Comparison of ENCODE assay signal across 17 cellular contexts in the genomic region with DNA sequence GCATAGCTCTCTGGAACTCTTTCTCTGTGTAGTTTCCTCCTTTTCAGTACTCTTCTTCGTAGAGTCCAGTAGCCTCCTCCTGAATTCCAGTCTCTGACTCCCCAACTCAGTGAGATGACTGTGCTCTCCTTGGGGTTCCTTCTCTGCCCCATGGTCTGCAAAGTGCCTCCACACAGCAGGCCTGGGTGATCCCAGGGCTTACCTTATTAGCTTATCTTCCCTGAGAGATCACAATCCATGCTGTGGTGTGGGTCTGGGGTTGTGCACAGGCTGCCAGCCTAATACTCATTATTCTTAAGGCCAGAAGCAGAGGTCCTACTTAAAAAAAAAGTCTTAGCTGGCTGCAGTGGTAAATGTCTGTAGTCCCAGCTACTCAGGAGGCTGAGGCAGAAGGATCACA. TPM values are rescaled to one million over a fixed set of nuclear protein-coding genes. Genes with fewer than 3 reads are reported as not detected.
DNase-seq lines count a peak whose midpoint lies in the region; ATAC-seq and TF ChIP-seq lines count a peak whose summit lies in the region.
"Had no signal": no experiment of that assay in that cellular context is flagged by ENCODE, and none has a peak within 500 bp of the region (broad histone marks: within the 10 kb centered on the region; RNA-seq: fewer than 3 reads in every experiment).

No MANE protein-coding gene starts in this region.

- no peak for TF ChIP-seq POLR2A in Peyer's patch (IDR thresholded peaks at IDR 0.05)

- H3K27me3 ChIP-seq in WERI-Rb-1 (ENCODE audit: insufficient read depth, low read depth, severe bottlenecking) (no peaks in the 10 kb centered on the region), Peyer's patch (no peaks in the 10 kb centered on the region)

- no peak for TF ChIP-seq CTCF in WERI-Rb-1 (IDR thresholded peaks at IDR 0.05; ENCODE audit: low read depth, low read length)
- TF ChIP-seq CTCF in nephron progenitor cell (IDR thresholded peaks at IDR 0.05) = no peak
- no peak for TF ChIP-seq CTCF in Peyer's patch (IDR thresholded peaks at IDR 0.05)

- DNase-seq in NCI-H82 (lab: John Stamatoyannopoulos, UW) (peak; percentile 58), NCI-H82 treated with DMSO at 0.1 percent for 48 hours (lab: John Stamatoyannopoulos, UW; ENCODE audit: unreplicated experiment) (no peak), WERI-Rb-1 (peak; percentile 25), nephron progenitor cell (no peak), Peyer's patch (no peak), NCI-H2196 (lab: John Stamatoyannopoulos, UW; ENCODE audit: unreplicated experiment) (no peak)
- DNase-seq: AML-193; CD4-positive, alpha-beta T cell; DMS153; DMS79; GDM1; H9 had no signal

- H3K9me3 ChIP-seq in WERI-Rb-1 (ENCODE audit: severe bottlenecking) (no peaks in the 10 kb centered on the region), Peyer's patch (no peaks in the 10 kb centered on the region)
- H3K9me3 ChIP-seq: A549 had no signal

- H3K4me3 ChIP-seq in WERI-Rb-1 (ENCODE audit: low read depth, low read length) (no peak overlapping the region), Peyer's patch (no peak overlapping the region)
- H3K4me3 ChIP-seq: A549 had no signal

- peaks cover 19% of the 10 kb centered on the region for H3K4me1 Mint-ChIP-seq in nephron progenitor cell

- peaks cover 0 to 20% (median 2%) of the 10 kb centered on the region in 4 donors for H3K4me1 ChIP-seq in Peyer's patch

- ATAC-seq in GM18519 (IDR thresholded peaks at IDR 0.05; ENCODE audit: low FRiP score, unreplicated experiment) = no peak
- ATAC-seq: A549 had no signal

- no peaks in the 10 kb centered on the region for H3K36me3 Mint-ChIP-seq in nephron progenitor cell (ENCODE audit: low read depth)

- H3K27ac ChIP-seq in WERI-Rb-1 = no peak overlapping the region
- H3K27ac ChIP-seq in Peyer's patch = no peak overlapping the region
- H3K27ac ChIP-seq: 22Rv1, A549, C4-2B, HL-60 had no signal

- H3K27me3 Mint-ChIP-seq in nephron progenitor cell (ENCODE audit: low read depth, poor library complexity) = peaks cover 32% of the 10 kb centered on the region

- H3K27ac Mint-ChIP-seq in nephron progenitor cell = peak overlapping the region; percentile 52
- H3K27ac Mint-ChIP-seq: CD4-positive, alpha-beta T cell; H9 had no signal

- no peaks in the 10 kb centered on the region for H3K9me3 Mint-ChIP-seq in nephron progenitor cell
- H3K9me3 Mint-ChIP-seq: H9 had no signal

- H3K36me3 ChIP-seq in WERI-Rb-1 = no peaks in the 10 kb centered on the region
- H3K36me3 ChIP-seq in Peyer's patch = no peaks in the 10 kb centered on the region

- no peak overlapping the region for H3K4me3 Mint-ChIP-seq in nephron progenitor cell
- H3K4me3 Mint-ChIP-seq: CD4-positive, alpha-beta T cell; H9 had no signal

RNA-seq across cellular contexts. Expression of a gene that starts 4.6 kb away (rescaled TPM):
- total RNA-seq in Peyer's patch = 10 to 100 TPM in 3 of 4 donors, 1 to 10 TPM in 1; 9.1 to 38.5 (median 25.9) TPM
- total RNA-seq: CD4-positive, alpha-beta T cell had no signal

Comparison
In these comparisons a context has a peak if more than half of its experiments do, and no peak if none do; other contexts are left out.
1. DNase-seq: peak in NCI-H82 (single experiment) and WERI-Rb-1 (single experiment); none in NCI-H82 treated with DMSO at 0.1 percent for 48 hours (single experiment), nephron progenitor cell (single experiment), Peyer's patch (0 of 3) and NCI-H2196 (single experiment).